Comparison of ENCODE assay signal across 12 cellular contexts in genomic region chr3:149581248-149581647, GRCh38.
DNase-seq lines count a peak whose midpoint lies in the region; ATAC-seq and TF ChIP-seq lines count a peak whose summit lies in the region.
"Had no signal": no experiment of that assay in that cellular context is flagged by ENCODE, and none has a peak within 500 bp of the region (broad histone marks: within the 10 kb centered on the region; RNA-seq: fewer than 3 reads in every experiment).

No MANE protein-coding gene starts in this region.

- H3K36me3 ChIP-seq in ACC112 (ENCODE audit: insufficient read depth, low read length) (no peaks in the 10 kb centered on the region), adrenal gland (replicated peaks in 1 of 2) (no peaks in the 10 kb centered on the region), left lung (no peaks in the 10 kb centered on the region)

- H3K27me3 Mint-ChIP-seq in HFFc6 (ENCODE audit: insufficient read depth) (no peaks in the 10 kb centered on the region), mesothelial cell of epicardium (ENCODE audit: low read depth) (no peaks in the 10 kb centered on the region)
- peaks cover 19% of the 10 kb centered on the region for H3K27me3 Mint-ChIP-seq in activated CD4-positive, alpha-beta memory T cell treated with anti-CD3 and anti-CD28 coated beads for 36 hours

- peak overlapping the region; percentile 80 for H3K4me3 Mint-ChIP-seq in HFFc6
- H3K4me3 Mint-ChIP-seq in activated CD4-positive, alpha-beta memory T cell treated with anti-CD3 and anti-CD28 coated beads for 36 hours = no peak overlapping the region
- no peak overlapping the region for H3K4me3 Mint-ChIP-seq in mesothelial cell of epicardium
- H3K4me3 Mint-ChIP-seq: stimulated activated naive CD8-positive, alpha-beta T cell treated with anti-CD3 and anti-CD28 coated beads, Interleukin-15, Interleukin-2, amounts not matched to agents 100 ng/mL and 50 ng/mL, for 24 hours had no signal

- intact Hi-C loops in adrenal gland (cut with DNase I) = no loop called here
- intact Hi-C loops in left lung (cut with DNase I) = no loop called here
- intact Hi-C loops in activated CD4-positive, alpha-beta memory T cell treated with anti-CD3 and anti-CD28 coated beads for 36 hours (cut with micrococcal nuclease) = loop anchor here (2.0 kb wide), 2 partner anchors 76 to 232 kb away; partner anchors contain the start of gene RNF13

- H3K4me1 Mint-ChIP-seq in HFFc6 (ENCODE audit: low read depth) (peaks cover 93% of the 10 kb centered on the region), mesothelial cell of epicardium (peaks cover 31% of the 10 kb centered on the region)
- peaks cover 22% of the 10 kb centered on the region for H3K4me1 Mint-ChIP-seq in activated CD4-positive, alpha-beta memory T cell treated with anti-CD3 and anti-CD28 coated beads for 36 hours (ENCODE audit: low read depth)

- H3K27ac Mint-ChIP-seq in HFFc6 (peak overlapping the region; percentile 97), mesothelial cell of epicardium (no peak overlapping the region)
- H3K27ac Mint-ChIP-seq in activated CD4-positive, alpha-beta memory T cell treated with anti-CD3 and anti-CD28 coated beads for 36 hours = no peak overlapping the region
- H3K27ac Mint-ChIP-seq: activated naive CD4-positive, alpha-beta T cell treated with anti-CD3 and anti-CD28 coated beads, Interleukin-2, amount 50 U/mL, for 72 hours; CD14-positive monocyte; stimulated activated naive CD8-positive, alpha-beta T cell treated with anti-CD3 and anti-CD28 coated beads, Interleukin-15, Interleukin-2, amounts not matched to agents 100 ng/mL and 50 ng/mL, for 24 hours had no signal

- POLR2A ChIA-PET in activated CD4-positive, alpha-beta memory T cell treated with anti-CD3 and anti-CD28 coated beads for 36 hours (lab: Charles Lee) = no interaction called here

- H2AFZ ChIP-seq in ACC112 (ENCODE audit: low read length, unreplicated experiment) = no peak overlapping the region

- H3K27me3 ChIP-seq in ACC112 (ENCODE audit: insufficient read depth, low read length) (no peaks in the 10 kb centered on the region), adrenal gland (no peaks in the 10 kb centered on the region), left lung (no peaks in the 10 kb centered on the region)

- CTCF ChIA-PET in activated CD4-positive, alpha-beta memory T cell treated with anti-CD3 and anti-CD28 coated beads for 36 hours (lab: Charles Lee) = interaction anchor here (0.5 to 3.3 kb wide), 2 partner anchors 10 to 12 kb away, joined by 3 to 19 read pairs; no protein-coding TSS in a partner anchor

- H3K4me3 ChIP-seq in ACC112 (ENCODE audit: low read depth, low read length) (peak overlapping the region; percentile 38), adrenal gland (no peak overlapping the region), left lung (no peak overlapping the region)

- H3K36me3 Mint-ChIP-seq in HFFc6 (ENCODE audit: low read depth) (peaks cover 5% of the 10 kb centered on the region; the same call in 1 of the 2 replicates), mesothelial cell of epicardium (no peaks in the 10 kb centered on the region)
- H3K36me3 Mint-ChIP-seq in activated CD4-positive, alpha-beta memory T cell treated with anti-CD3 and anti-CD28 coated beads for 36 hours = no peaks in the 10 kb centered on the region
- H3K36me3 Mint-ChIP-seq: activated naive CD4-positive, alpha-beta T cell treated with anti-CD3 and anti-CD28 coated beads, Interleukin-2, amount 50 U/mL, for 72 hours; CD14-positive monocyte had no signal

- TF ChIP-seq POLR2A in adrenal gland (IDR thresholded peaks at IDR 0.05) = no peak

- ATAC-seq in left lung = no peak

- H3K79me2 ChIP-seq in ACC112 (ENCODE audit: control insufficient read depth, insufficient read depth, low read length, unreplicated experiment) = peaks cover 72% of the 10 kb centered on the region

- 66 to 73% (median 70%) methylated on average over 2 of the region's 2 CpGs for WGBS in adrenal gland, 4 donors

- peak; percentile 44 for DNase-seq in HFFc6
- DNase-seq in adrenal gland = no peak
- no peak for DNase-seq in left lung
- DNase-seq in activated CD4-positive, alpha-beta memory T cell treated with anti-CD3 and anti-CD28 coated beads for 36 hours = no peak
- DNase-seq in anterior cingulate cortex (lab: John Stamatoyannopoulos, UW) = no peak
- no peak for DNase-seq in mesothelial cell of epicardium (ENCODE audit: low spot score in 2 of 2, unreplicated experiment in 2 of 2)
- DNase-seq in activated effector memory CD4-positive, alpha-beta T cell treated with anti-CD3 and anti-CD28 coated beads, Interleukin-2, amount 50 U/mL, for 16 hours = no peak
- DNase-seq: NCI-H1092 had no signal

- no peaks in the 10 kb centered on the region for H3K9me3 ChIP-seq in adrenal gland (replicated peaks in 1 of 3)
- H3K9me3 ChIP-seq in left lung = no peaks in the 10 kb centered on the region

- H3K27ac ChIP-seq in ACC112 (ENCODE audit: low read depth, low read length) (peak overlapping the region; percentile 100), adrenal gland (peak overlapping the region in 3 of 5 donors; percentile 34 to 72 (median 68)), left lung (peak overlapping the region; percentile 6 to 63)

- TF ChIP-seq CTCF in HFFc6 (IDR thresholded peaks at IDR 0.05) = no peak
- no peak for TF ChIP-seq CTCF in adrenal gland (IDR thresholded peaks at IDR 0.05)
- no peak for TF ChIP-seq CTCF in left lung (IDR thresholded peaks at IDR 0.05)
- no peak for TF ChIP-seq CTCF in mesothelial cell of epicardium (IDR thresholded peaks at IDR 0.05; ENCODE audit: unreplicated experiment)

- H3K4me1 ChIP-seq in ACC112 (ENCODE audit: control insufficient read depth, insufficient read depth, low read length, unreplicated experiment) = peaks cover 84% of the 10 kb centered on the region
- H3K4me1 ChIP-seq in adrenal gland (replicated peaks in 1 of 2) = peaks cover 23 to 56% of the 10 kb centered on the region in 2 donors
- H3K4me1 ChIP-seq in left lung = peaks cover 19 to 43% of the 10 kb centered on the region in 2 donors

- H3K9me3 Mint-ChIP-seq in HFFc6 = no peaks in the 10 kb centered on the region
- no peaks in the 10 kb centered on the region for H3K9me3 Mint-ChIP-seq in activated CD4-positive, alpha-beta memory T cell treated with anti-CD3 and anti-CD28 coated beads for 36 hours
- no peaks in the 10 kb centered on the region for H3K9me3 Mint-ChIP-seq in mesothelial cell of epicardium
- H3K9me3 Mint-ChIP-seq: activated naive CD4-positive, alpha-beta T cell treated with anti-CD3 and anti-CD28 coated beads, Interleukin-2, amount 50 U/mL, for 72 hours; CD14-positive monocyte; stimulated activated naive CD8-positive, alpha-beta T cell treated with anti-CD3 and anti-CD28 coated beads, Interleukin-15, Interleukin-2, amounts not matched to agents 100 ng/mL and 50 ng/mL, for 24 hours had no signal

Comparison
In these comparisons a context has a peak if more than half of its experiments do, and no peak if none do; other contexts are left out.
1. H3K27ac ChIP-seq: peak in every context shown above with its lines; median percentile 100 in ACC112; 68 in adrenal gland; 34 in left lung.